In genomic region chr14:57501039-57501557, GRCh38 we compare ENCODE assay signal across 24 cellular contexts. TPM values are rescaled to one million over a fixed set of nuclear protein-coding genes. Genes with fewer than 3 reads are reported as not detected.
"Had no signal": no experiment of that assay in that cellular context is flagged by ENCODE, and none has a peak within 500 bp of the region (broad histone marks: within the 10 kb centered on the region; RNA-seq: fewer than 3 reads in every experiment).

No MANE protein-coding gene starts in this region.

- H3K36me3 ChIP-seq: esophagus squamous epithelium, ovary, right atrium auricular region, suprapubic skin, thyroid gland had no signal

- H3K36me3 Mint-ChIP-seq: mesothelial cell of epicardium, natural killer cell, type B pancreatic cell had no signal

- H3K9me3 ChIP-seq: esophagus squamous epithelium, ovary, right atrium auricular region, suprapubic skin, thyroid gland had no signal

- H3K4me2 ChIP-seq: hepatocyte had no signal

- H3K27ac Mint-ChIP-seq: mesothelial cell of epicardium, natural killer cell, type B pancreatic cell had no signal

- DNase-seq: cortex of kidney; dorsolateral prefrontal cortex; effector CD8-positive, alpha-beta T cell; esophagus squamous epithelium; foreskin melanocyte; head of caudate nucleus; kidney; left cardiac atrium; left ventricle myocardium superior; natural killer cell; ovary; small intestine; stimulated activated CD4-positive, alpha-beta T cell treated with anti-CD3 and anti-CD28 coated beads, Interleukin-12 subunit alpha, Interleukin-12 subunit beta, amount 100 ng/mL, for 4 hours; stimulated activated naive CD4-positive, alpha-beta T cell; thyroid gland had no signal

- H3K27me3 ChIP-seq: dorsolateral prefrontal cortex, hepatocyte, ovary, right atrium auricular region, suprapubic skin, thyroid gland had no signal

- H3K79me2 ChIP-seq: hepatocyte had no signal

- H3K9me3 Mint-ChIP-seq: neural crest cell, type B pancreatic cell had no signal

- H3K4me3 Mint-ChIP-seq: mesothelial cell of epicardium, natural killer cell, neural crest cell, type B pancreatic cell had no signal

- H3K27me3 Mint-ChIP-seq: type B pancreatic cell had no signal

- H2AFZ ChIP-seq: hepatocyte had no signal

- H3K4me1 Mint-ChIP-seq: natural killer cell, neural crest cell had no signal

- H3K4me3 ChIP-seq: dorsolateral prefrontal cortex, esophagus squamous epithelium, hepatocyte, ovary, right atrium auricular region, suprapubic skin, thyroid gland had no signal

- ATAC-seq: left cardiac atrium, left ventricle myocardium superior, natural killer cell had no signal

- H3K27ac ChIP-seq: dorsolateral prefrontal cortex, esophagus squamous epithelium, hepatocyte, ovary, right atrium auricular region, suprapubic skin, thyroid gland had no signal

- H3K4me1 ChIP-seq: right atrium auricular region, thyroid gland had no signal

RNA-seq across cellular contexts. Expression of gene CCDC198, which starts 7.4 kb away (rescaled TPM):
- total RNA-seq: dorsolateral prefrontal cortex, esophagus squamous epithelium, left cardiac atrium, left ventricle myocardium superior, lung microvascular endothelial cell, mesothelial cell of epicardium, myocyte, natural killer cell, neural crest cell, posterior vena cava, right atrium auricular region, suprapubic skin, thyroid gland had no signal
- polyA plus RNA-seq: ovary had no signal
